In genomic region chr21:25722631-25723030, GRCh38 we compare ENCODE assay signal across 17 cellular contexts. TPM values are rescaled to one million over a fixed set of nuclear protein-coding genes. Genes with fewer than 3 reads are reported as not detected.
DNase-seq lines count a peak whose midpoint lies in the region; ATAC-seq and TF ChIP-seq lines count a peak whose summit lies in the region.
"Had no signal": no experiment of that assay in that cellular context is flagged by ENCODE, and none has a peak within 500 bp of the region (broad histone marks: within the 10 kb centered on the region; RNA-seq: fewer than 3 reads in every experiment).

No MANE protein-coding gene starts in this region.

- H3K27me3 Mint-ChIP-seq in CD14-positive monocyte (ENCODE audit: low read depth in 3 of 3): no peaks in the 10 kb centered on the region
- H3K27me3 Mint-ChIP-seq in activated T-helper 17 cell treated with anti-CD3 and anti-CD28 coated beads, Interleukin-2, amount 50 U/mL, for 72 hours: no peaks in the 10 kb centered on the region
- H3K27me3 Mint-ChIP-seq: IgD-negative memory B cell had no signal

- peaks cover 58 to 70% of the 10 kb centered on the region in 2 donors for H3K36me3 Mint-ChIP-seq in CD14-positive monocyte
- peaks cover 68% of the 10 kb centered on the region for H3K36me3 Mint-ChIP-seq in activated T-helper 17 cell treated with anti-CD3 and anti-CD28 coated beads, Interleukin-2, amount 50 U/mL, for 72 hours (ENCODE audit: low read depth)

- ATAC-seq in activated T-helper 17 cell treated with anti-CD3 and anti-CD28 coated beads, Interleukin-2, amount 50 U/mL, for 72 hours (replicated peaks): no peak
- ATAC-seq in GM21447 (IDR thresholded peaks at IDR 0.05; ENCODE audit: unreplicated experiment) (no peak), HG03432 (IDR thresholded peaks at IDR 0.05; ENCODE audit: unreplicated experiment) (no peak), HG03095 (IDR thresholded peaks at IDR 0.05; ENCODE audit: unreplicated experiment) (no peak)

- intact Hi-C loops in CD14-positive monocyte (cut with micrococcal nuclease): no loop called here

- H3K4me3 Mint-ChIP-seq in CD14-positive monocyte: no peak overlapping the region
- H3K4me3 Mint-ChIP-seq in activated T-helper 17 cell treated with anti-CD3 and anti-CD28 coated beads, Interleukin-2, amount 50 U/mL, for 72 hours: no peak overlapping the region
- H3K4me3 Mint-ChIP-seq: IgD-negative memory B cell had no signal

- H3K9me3 Mint-ChIP-seq in CD14-positive monocyte: no peaks in the 10 kb centered on the region
- H3K9me3 Mint-ChIP-seq in activated T-helper 17 cell treated with anti-CD3 and anti-CD28 coated beads, Interleukin-2, amount 50 U/mL, for 72 hours: no peaks in the 10 kb centered on the region
- H3K9me3 Mint-ChIP-seq: IgD-negative memory B cell had no signal

- H3K27ac Mint-ChIP-seq in CD14-positive monocyte: peak overlapping the region in 6 of 7 donors; percentile 2 to 78 (median 50)
- peak overlapping the region; percentile 47 for H3K27ac Mint-ChIP-seq in activated T-helper 17 cell treated with anti-CD3 and anti-CD28 coated beads, Interleukin-2, amount 50 U/mL, for 72 hours

- peaks cover 21% of the 10 kb centered on the region for H3K4me1 Mint-ChIP-seq in CD14-positive monocyte
- H3K4me1 Mint-ChIP-seq in activated T-helper 17 cell treated with anti-CD3 and anti-CD28 coated beads, Interleukin-2, amount 50 U/mL, for 72 hours: peaks cover 8% of the 10 kb centered on the region

- no peak for TF ChIP-seq CTCF in CD14-positive monocyte (IDR thresholded peaks at IDR 0.05)

- DNase-seq in CD14-positive monocyte (ENCODE audit: low spot score): peak; percentile 47
- peak; percentile 70 for DNase-seq in GDM1 (lab: John Stamatoyannopoulos, UW)
- DNase-seq in NOMO-1 treated with DMSO at 0.1 percent for 48 hours (lab: John Stamatoyannopoulos, UW; ENCODE audit: unreplicated experiment): peak; percentile 83
- DNase-seq: COR-L47, DMS53, HCEC 1CT, NCI-H1105, NCI-H1694 treated with DMSO at 0.1 percent for 48 hours, NCI-H345, NCI-H526 treated with DMSO at 0.1 percent for 48 hours, Peyer's patch, SHP77 treated with DMSO at 0.1 percent for 48 hours had no signal

RNA-seq across cellular contexts. Expression of gene ATP5PF, which starts 12.1 kb away (rescaled TPM):
- 100 to 1,000 TPM; 340 to 360 TPM for polyA plus RNA-seq in CD14-positive monocyte
- 100 to 1,000 TPM in 1 of 2 donors, 10 to 100 TPM in 1; 89.7 to 151 TPM for total RNA-seq in activated T-helper 17 cell treated with anti-CD3 and anti-CD28 coated beads, Interleukin-2, amount 50 U/mL, for 72 hours

RNA-seq across cellular contexts. Expression of gene GABPA, which starts 12.1 kb away (rescaled TPM):
- polyA plus RNA-seq in CD14-positive monocyte: 10 to 100 TPM; 12.9 to 20.1 TPM
- 10 to 100 TPM; 17.3 to 24.9 TPM for total RNA-seq in activated T-helper 17 cell treated with anti-CD3 and anti-CD28 coated beads, Interleukin-2, amount 50 U/mL, for 72 hours
